ENCODE assay signal across 25 cellular contexts in genomic region chr10:79415736-79416577, GRCh38. TPM values are rescaled to one million over a fixed set of nuclear protein-coding genes. Genes with fewer than 3 reads are reported as not detected.
DNase-seq lines count a peak whose midpoint lies in the region; ATAC-seq and TF ChIP-seq lines count a peak whose summit lies in the region.
"Had no signal": no experiment of that assay in that cellular context is flagged by ENCODE, and none has a peak within 500 bp of the region (broad histone marks: within the 10 kb centered on the region; RNA-seq: fewer than 3 reads in every experiment).

No MANE protein-coding gene starts in this region.

- H3K9me3 ChIP-seq in subcutaneous abdominal adipose tissue (ENCODE audit: control insufficient read depth in 5 of 5, low read length in 5 of 5): no peaks in the 10 kb centered on the region
- H3K9me3 ChIP-seq: testis had no signal

- H3K4me1 ChIP-seq in subcutaneous abdominal adipose tissue (ENCODE audit: control insufficient read depth in 5 of 5, insufficient read depth in 5 of 5, low read length in 5 of 5): peaks cover 9 to 58% (median 11%) of the 10 kb centered on the region in 5 donors

- peak overlapping the region; percentile 49 for H3K27ac ChIP-seq in subcutaneous abdominal adipose tissue (ENCODE audit: low read depth, low read length)
- H3K27ac ChIP-seq: epithelial cell of prostate, testis had no signal

- DNase-seq in Right ventricle myocardium superior (peak; percentile 22), left ventricle myocardium superior (no peak), erythroblast (lab: John Stamatoyannopoulos, UW) (peak; percentile 6 to 26), neural crest cell (ENCODE audit: low read depth, low spot score) (no peak)
- no peak for DNase-seq in activated naive CD4-positive, alpha-beta T cell treated with Interleukin-2 at 50 U/mL for 16 hours
- DNase-seq: 8988T; activated CD4-positive, alpha-beta T cell treated with anti-CD3 and anti-CD28 coated beads for 36 hours; activated gamma-delta T cell; activated T-cell treated with anti-CD3 and anti-CD28 coated beads for 4 hours; CD4-positive, alpha-beta memory T cell; effector CD8-positive, alpha-beta T cell; GOT3; kidney glomerular epithelial cell; NCI-H1105; NCI-H1930; NCI-H524 treated with DMSO at 0.1 percent for 48 hours; SHP77 treated with DMSO at 0.1 percent for 48 hours; stimulated activated CD4-positive, alpha-beta T cell treated with anti-CD3 and anti-CD28 coated beads, Interleukin-2, amount 100 ng/mL, for 48 hours; testis had no signal

- peak overlapping the region in 1 of 5 donors; percentile 32 for H3K9ac ChIP-seq in subcutaneous abdominal adipose tissue (ENCODE audit: low read length in 5 of 5)

- ATAC-seq in Right ventricle myocardium superior (ENCODE audit: poor library complexity) (no peak), left ventricle myocardium superior (no peak), HG03432 (IDR thresholded peaks at IDR 0.05; ENCODE audit: unreplicated experiment) (no peak), HG03342 (IDR thresholded peaks at IDR 0.05; ENCODE audit: unreplicated experiment) (no peak)
- ATAC-seq: activated CD4-positive, alpha-beta T cell treated with anti-CD3 and anti-CD28 coated beads for 36 hours had no signal

- no peaks in the 10 kb centered on the region for H3K27me3 Mint-ChIP-seq in neural crest cell (ENCODE audit: low read depth)
- H3K27me3 Mint-ChIP-seq: activated CD4-positive, alpha-beta T cell treated with anti-CD3 and anti-CD28 coated beads for 36 hours; CD4-positive, alpha-beta memory T cell; memory B cell had no signal

- no peaks in the 10 kb centered on the region for H3K36me3 Mint-ChIP-seq in neural crest cell (ENCODE audit: low read depth)
- H3K36me3 Mint-ChIP-seq: CD4-positive, alpha-beta memory T cell had no signal

- peak overlapping the region; percentile 67 for H3K27ac Mint-ChIP-seq in neural crest cell (ENCODE audit: unreplicated experiment)
- H3K27ac Mint-ChIP-seq: activated CD4-positive, alpha-beta T cell treated with anti-CD3 and anti-CD28 coated beads for 36 hours; memory B cell; T-helper 2 cell treated with Interferon-gamma antibody and Interleukin-4, amounts not matched to agents 5 μg/mL and 100 μg/mL, for 36 hours had no signal

- no peaks in the 10 kb centered on the region for H3K27me3 ChIP-seq in subcutaneous abdominal adipose tissue (ENCODE audit: control insufficient read depth in 5 of 5, insufficient read depth in 4 of 5, low read length in 5 of 5)
- H3K27me3 ChIP-seq: testis had no signal

- TF ChIP-seq CTCF in neural crest cell (conservative IDR thresholded peaks at IDR 0.05): no peak

- no peak overlapping the region for H3K4me3 ChIP-seq in subcutaneous abdominal adipose tissue (ENCODE audit: low read depth in 1 of 5, low read length in 5 of 5)
- H3K4me3 ChIP-seq: testis had no signal

- no peaks in the 10 kb centered on the region for H3K9me3 Mint-ChIP-seq in neural crest cell
- H3K9me3 Mint-ChIP-seq: CD4-positive, alpha-beta memory T cell; memory B cell; T-helper 2 cell treated with Interferon-gamma antibody and Interleukin-4, amounts not matched to agents 5 μg/mL and 100 μg/mL, for 36 hours had no signal

- no peak overlapping the region for H3K4me3 Mint-ChIP-seq in neural crest cell
- H3K4me3 Mint-ChIP-seq: activated CD4-positive, alpha-beta T cell treated with anti-CD3 and anti-CD28 coated beads for 36 hours; CD4-positive, alpha-beta memory T cell; memory B cell; T-helper 2 cell treated with Interferon-gamma antibody and Interleukin-4, amounts not matched to agents 5 μg/mL and 100 μg/mL, for 36 hours had no signal

- no peak for TF ChIP-seq POLR2A in erythroblast (IDR thresholded peaks at IDR 0.05; ENCODE audit: low read length)

- H3K4me1 Mint-ChIP-seq in neural crest cell: peaks cover 18% of the 10 kb centered on the region

- intact Hi-C loops in Right ventricle myocardium superior (cut with DNase I): no loop called here
- intact Hi-C loops in left ventricle myocardium superior (cut with micrococcal nuclease): no loop called here

- H3K36me3 ChIP-seq in subcutaneous abdominal adipose tissue (ENCODE audit: control insufficient read depth in 5 of 5, insufficient read depth in 5 of 5, low read length in 5 of 5): peaks cover 0 to 49% (median 41%) of the 10 kb centered on the region in 5 donors

RNA-seq across cellular contexts. Expression of gene ZCCHC24, which starts 29.5 kb away (rescaled TPM):
- total RNA-seq in Right ventricle myocardium superior: 53.3 TPM
- 49.0 TPM for total RNA-seq in left ventricle myocardium superior
- total RNA-seq in neural crest cell: 24.3 and 26.5 TPM in 2 replicates

Comparison
In these comparisons a context has a peak if more than half of its experiments do, and no peak if none do; other contexts are left out.
1. DNase-seq: peak in Right ventricle myocardium superior (single experiment) and erythroblast (2 of 2); none in left ventricle myocardium superior (single experiment), neural crest cell (single experiment) and activated naive CD4-positive, alpha-beta T cell treated with Interleukin-2 at 50 U/mL for 16 hours (single experiment).